ENCODE assay signal across 8 cellular contexts in genomic region chr12:67647547-67648305, GRCh38.
DNase-seq lines count a peak whose midpoint lies in the region; ATAC-seq and TF ChIP-seq lines count a peak whose summit lies in the region.

No MANE protein-coding gene starts in this region.

- H3K4me1 Mint-ChIP-seq in T-helper 1 cell treated with Interleukin-12 subunit alpha and Interleukin-12 subunit beta and Interleukin-4 antibody, amounts not matched to agents 30 μg/mL and 1 μg/mL, for 36 hours (ENCODE audit: low read depth): peaks cover 29% of the 10 kb centered on the region

- CTCF ChIA-PET in HEK293 (lab: Yijun Ruan, JAX): interaction anchor here (0.6 to 2.4 kb wide), 6 partner anchors 33 to 295 kb away, joined by 3 to 10 read pairs (median 3); no protein-coding TSS in a partner anchor

- H3K36me3 Mint-ChIP-seq in T-helper 1 cell treated with Interleukin-12 subunit alpha and Interleukin-12 subunit beta and Interleukin-4 antibody, amounts not matched to agents 30 μg/mL and 1 μg/mL, for 36 hours (ENCODE audit: low read depth): peaks cover 20% of the 10 kb centered on the region

- peaks cover 4% of the 10 kb centered on the region for H3K9me3 Mint-ChIP-seq in T-helper 1 cell treated with Interleukin-12 subunit alpha and Interleukin-12 subunit beta and Interleukin-4 antibody, amounts not matched to agents 30 μg/mL and 1 μg/mL, for 36 hours

- H3K27me3 ChIP-seq in DND-41 (ENCODE audit: insufficient read depth, low read length, poor library complexity): no peaks in the 10 kb centered on the region
- H3K27me3 ChIP-seq in iPS DF 6.9 (ENCODE audit: control insufficient read depth, insufficient read depth, low read length): no peaks in the 10 kb centered on the region
- H3K27me3 ChIP-seq in rectal smooth muscle tissue (ENCODE audit: control insufficient read depth, insufficient read depth, low read length): no peaks in the 10 kb centered on the region

- H3K79me2 ChIP-seq in DND-41 (ENCODE audit: insufficient read depth, low read length): peaks cover 41% of the 10 kb centered on the region

- no peaks in the 10 kb centered on the region for H3K27me3 Mint-ChIP-seq in T-helper 1 cell treated with Interleukin-12 subunit alpha and Interleukin-12 subunit beta and Interleukin-4 antibody, amounts not matched to agents 30 μg/mL and 1 μg/mL, for 36 hours (ENCODE audit: low read depth)

- in situ Hi-C loops in T47D (cut with HindIII; ENCODE audit: low pct_unique_long_range_greater_than_20kb, low sequenced_read_pairs): no loop called here

- H3K9me3 ChIP-seq in DND-41 (ENCODE audit: insufficient read depth, low read length, severe bottlenecking) (no peaks in the 10 kb centered on the region), HEK293 (ENCODE audit: control insufficient read depth, insufficient read depth, low read depth, low read length) (no peaks in the 10 kb centered on the region), iPS DF 6.9 (ENCODE audit: control insufficient read depth, insufficient read depth, low read length) (no peaks in the 10 kb centered on the region)

- H3K27ac ChIP-seq in DND-41 (ENCODE audit: low read length): peak overlapping the region; percentile 62
- peak overlapping the region; percentile 62; the same call in 1 of the 2 replicates for H3K27ac ChIP-seq in HEK293 (ENCODE audit: extremely low read depth, low read depth, low read length)
- no peak overlapping the region for H3K27ac ChIP-seq in iPS DF 6.9 (ENCODE audit: low read length)
- peak overlapping the region; percentile 88 for H3K27ac ChIP-seq in rectal smooth muscle tissue (ENCODE audit: low read depth, low read length)

- H3K9ac ChIP-seq in DND-41 (ENCODE audit: low read depth, low read length) (peak overlapping the region; percentile 97), rectal smooth muscle tissue (ENCODE audit: low read length) (peak overlapping the region; percentile 86)

- TF ChIP-seq CTCF in DND-41 (IDR thresholded peaks at IDR 0.05; ENCODE audit: borderline replicate concordance, extremely low read depth, low read length, poor library complexity, severe bottlenecking) (peak; percentile 34), HEK293 (tag by site-specific recombination; IDR thresholded peaks at IDR 0.05) (peak; percentile 61)

- WGBS in iPS DF 6.9 (ENCODE audit: insufficient coverage, insufficient read length): no CpG with 5 or more reads among the region's 36 CpGs

- ATAC-seq in DND-41 (ENCODE audit: insufficient read depth, low read depth) (peak; percentile 6; the same call in 2 of the 3 replicates), HG02588 (IDR thresholded peaks at IDR 0.05; ENCODE audit: unreplicated experiment) (no peak)

- peak overlapping the region; percentile 79 for H3K4me2 ChIP-seq in DND-41 (ENCODE audit: insufficient read depth, low read length)

- H3K4me3 ChIP-seq in DND-41 (ENCODE audit: low read depth in 1 of 2, low read length in 2 of 2): peak overlapping the region; percentile 15 to 59; a peak in 3 of 4 replicates
- H3K4me3 ChIP-seq in HEK293 (ENCODE audit: low read depth, low read length): peak overlapping the region; percentile 96
- peak overlapping the region; percentile 92 for H3K4me3 ChIP-seq in iPS DF 6.9 (ENCODE audit: low read length)
- peak overlapping the region; percentile 78 for H3K4me3 ChIP-seq in rectal smooth muscle tissue (ENCODE audit: low read length)

- H3K4me1 ChIP-seq in DND-41 (ENCODE audit: insufficient read depth, low read length) (peaks cover 31% of the 10 kb centered on the region), HEK293 (ENCODE audit: control insufficient read depth, insufficient read depth, low read length) (0 out of 2 replicates have a peak, but pooled peaks cover 3% of the 10 kb centered on the region), iPS DF 6.9 (ENCODE audit: control insufficient read depth, insufficient read depth, low read length) (peaks cover 4% of the 10 kb centered on the region; the same call in 1 of the 2 replicates), rectal smooth muscle tissue (ENCODE audit: control insufficient read depth, insufficient read depth, low read length) (peaks cover 10% of the 10 kb centered on the region)

- peak overlapping the region; percentile 90 for H2AFZ ChIP-seq in DND-41 (ENCODE audit: low read depth, low read length)

- H3K27ac Mint-ChIP-seq in T-helper 1 cell treated with Interleukin-12 subunit alpha and Interleukin-12 subunit beta and Interleukin-4 antibody, amounts not matched to agents 30 μg/mL and 1 μg/mL, for 36 hours: peak overlapping the region; percentile 58

- H3K36me3 ChIP-seq in DND-41 (ENCODE audit: insufficient read depth, low read length) (peaks cover 24% of the 10 kb centered on the region), HEK293 (ENCODE audit: control insufficient read depth in 2 of 2, insufficient read depth in 1 of 2, low read length in 2 of 2) (peaks cover 0 to 12% of the 10 kb centered on the region in 2 experiments; a peak in 2 of 3 replicates), iPS DF 6.9 (ENCODE audit: control insufficient read depth, insufficient read depth, low read length) (no peaks in the 10 kb centered on the region), rectal smooth muscle tissue (ENCODE audit: control insufficient read depth, insufficient read depth, low read length) (no peaks in the 10 kb centered on the region)

- peak; percentile 25 for DNase-seq in DND-41
- peak; percentile 80 for DNase-seq in NCI-H1694 treated with DMSO at 0.1 percent for 48 hours (lab: John Stamatoyannopoulos, UW)
- peak; percentile 88 to 93 for DNase-seq in T47D (ENCODE audit: low read depth in 1 of 2, low spot score in 1 of 2)
- no peak for DNase-seq in iPS DF 6.9 (ENCODE audit: low read depth, low spot score)

- peak overlapping the region; percentile 94 for H3K4me3 Mint-ChIP-seq in T-helper 1 cell treated with Interleukin-12 subunit alpha and Interleukin-12 subunit beta and Interleukin-4 antibody, amounts not matched to agents 30 μg/mL and 1 μg/mL, for 36 hours

- H4K20me1 ChIP-seq in DND-41 (ENCODE audit: insufficient read depth, low read length): peaks cover 22% of the 10 kb centered on the region

- POLR2A ChIA-PET in HEK293 (lab: Yijun Ruan, JAX): interaction anchor here (0.6 to 1.1 kb wide), 7 partner anchors 14 to 1458 kb away, joined by 3 to 4 read pairs (median 3); no protein-coding TSS in a partner anchor

TF ChIP-seq in HEK293, 187 proteins besides CTCF, POLR2A, EP300 and RAD21 (continues in another document):
- TF ChIP-seq YY2 (tag by site-specific recombination; IDR thresholded peaks at IDR 0.05): no peak
- TF ChIP-seq KLF9 (tag by site-specific recombination; IDR thresholded peaks at IDR 0.05; ENCODE audit: low read depth): peak; percentile 64
- no peak for TF ChIP-seq ZNF514 (tag by site-specific recombination; IDR thresholded peaks at IDR 0.05)
- peak; percentile 61 for TF ChIP-seq ZNF366 (tag by site-specific recombination; conservative IDR thresholded peaks at IDR 0.05)
- TF ChIP-seq ZNF341 (tag by site-specific recombination; IDR thresholded peaks at IDR 0.05; ENCODE audit: low read depth): peak; percentile 61
- peak; percentile 8 for TF ChIP-seq ZNF777 (tag by site-specific recombination; IDR thresholded peaks at IDR 0.05; ENCODE audit: borderline replicate concordance)
- TF ChIP-seq ZFHX2 (tag by site-specific recombination; conservative IDR thresholded peaks at IDR 0.05): peak; percentile 46; the same call in 1 of the 2 replicates
- TF ChIP-seq, protein P1, sequence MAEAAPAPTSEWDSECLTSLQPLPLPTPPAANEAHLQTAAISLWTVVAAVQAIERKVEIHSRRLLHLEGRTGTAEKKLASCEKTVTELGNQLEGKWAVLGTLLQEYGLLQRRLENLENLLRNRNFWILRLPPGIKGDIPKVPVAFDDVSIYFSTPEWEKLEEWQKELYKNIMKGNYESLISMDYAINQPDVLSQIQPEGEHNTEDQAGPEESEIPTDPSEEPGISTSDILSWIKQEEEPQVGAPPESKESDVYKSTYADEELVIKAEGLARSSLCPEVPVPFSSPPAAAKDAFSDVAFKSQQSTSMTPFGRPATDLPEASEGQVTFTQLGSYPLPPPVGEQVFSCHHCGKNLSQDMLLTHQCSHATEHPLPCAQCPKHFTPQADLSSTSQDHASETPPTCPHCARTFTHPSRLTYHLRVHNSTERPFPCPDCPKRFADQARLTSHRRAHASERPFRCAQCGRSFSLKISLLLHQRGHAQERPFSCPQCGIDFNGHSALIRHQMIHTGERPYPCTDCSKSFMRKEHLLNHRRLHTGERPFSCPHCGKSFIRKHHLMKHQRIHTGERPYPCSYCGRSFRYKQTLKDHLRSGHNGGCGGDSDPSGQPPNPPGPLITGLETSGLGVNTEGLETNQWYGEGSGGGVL (tag by site-specific recombination; IDR thresholded peaks at IDR 0.05): peak; percentile 88
- peak; percentile 24; the same call in 1 of the 2 replicates for TF ChIP-seq ZBTB21 (tag by site-specific recombination; IDR thresholded peaks at IDR 0.05)
- no peak for TF ChIP-seq ZNF23 (tag by site-specific recombination; IDR thresholded peaks at IDR 0.05; ENCODE audit: borderline replicate concordance)
- no peak for TF ChIP-seq ZNF121 (tag by site-specific recombination; IDR thresholded peaks at IDR 0.05)
- peak; percentile 69 for TF ChIP-seq ZNF335 (tag by site-specific recombination; conservative IDR thresholded peaks at IDR 0.05)
- peak; percentile 26; the same call in 1 of the 2 replicates for TF ChIP-seq ZBTB20 (tag by site-specific recombination; IDR thresholded peaks at IDR 0.05)
- TF ChIP-seq KLF8 (tag by site-specific recombination; IDR thresholded peaks at IDR 0.05): 0 out of 2 replicates have a peak, but pooled peaks have one; percentile 27
- TF ChIP-seq PRDM1 (tag by site-specific recombination; IDR thresholded peaks at IDR 0.05): peak; percentile 70
- TF ChIP-seq ZEB2 (tag by site-specific recombination; IDR thresholded peaks at IDR 0.05): 0 out of 2 replicates have a peak, but pooled peaks have one; percentile 51
- peak; percentile 62 for TF ChIP-seq GLIS2 (tag by site-specific recombination; IDR thresholded peaks at IDR 0.05)
- peak; percentile 11; the same call in 1 of the 2 replicates for TF ChIP-seq WT1 (tag by site-specific recombination; IDR thresholded peaks at IDR 0.05)
- TF ChIP-seq ZNF324 (tag by site-specific recombination; IDR thresholded peaks at IDR 0.05): no peak
- TF ChIP-seq ZNF629 (tag by site-specific recombination; IDR thresholded peaks at IDR 0.05): peak; percentile 11; the same call in 1 of the 2 replicates
- no peak for TF ChIP-seq ZNF169 (tag by site-specific recombination; IDR thresholded peaks at IDR 0.05)
- TF ChIP-seq ZNF596 (tag by site-specific recombination; IDR thresholded peaks at IDR 0.05): no peak
- peak; percentile 34; the same call in 1 of the 2 replicates for TF ChIP-seq EGR2 (tag by site-specific recombination; IDR thresholded peaks at IDR 0.05; ENCODE audit: low read depth)
- no peak for TF ChIP-seq ZNF157 (tag by site-specific recombination; IDR thresholded peaks at IDR 0.05)
- 0 out of 2 replicates have a peak, but pooled peaks have one; percentile 24 for TF ChIP-seq ZNF561 (tag by site-specific recombination; IDR thresholded peaks at IDR 0.05; ENCODE audit: borderline replicate concordance)

Comparison
In these comparisons a context has a peak if more than half of its experiments do, and no peak if none do; other contexts are left out.
1. H3K4me3 ChIP-seq: peak in every context shown above with its lines; median percentile 96 in HEK293; 92 in iPS DF 6.9; 78 in rectal smooth muscle tissue; 37 in DND-41.